1 cellular context compared by ENCODE assay signal in genomic region chr16:30372725-30373124, GRCh38.
TF ChIP-seq lines count a peak whose summit lies in the region.

No MANE protein-coding gene starts in this region.

TF ChIP-seq in HepG2, 621 proteins besides CTCF, POLR2A, EP300 and RAD21:
- TF ChIP-seq FLYWCH1 (CRISPR knock-in tag; IDR thresholded peaks at IDR 0.05): no peak
- no peak for TF ChIP-seq HOXA9 (CRISPR knock-in tag; IDR thresholded peaks at IDR 0.05; ENCODE audit: borderline replicate concordance)
- no peak for TF ChIP-seq ZNF460 (CRISPR knock-in tag; IDR thresholded peaks at IDR 0.05; ENCODE audit: borderline replicate concordance)
- TF ChIP-seq ZBTB44 (CRISPR knock-in tag; IDR thresholded peaks at IDR 0.05): no peak
- TF ChIP-seq ZNF629 (CRISPR knock-in tag; conservative IDR thresholded peaks at IDR 0.05): no peak
- no peak for TF ChIP-seq REST (IDR thresholded peaks at IDR 0.05; ENCODE audit: borderline replicate concordance in 1 of 2, low read depth in 1 of 2, low read length in 2 of 2)
- no peak for TF ChIP-seq PBX3 (CRISPR knock-in tag; IDR thresholded peaks at IDR 0.05; ENCODE audit: borderline replicate concordance)
- no peak for TF ChIP-seq ZNF556 (CRISPR knock-in tag; IDR thresholded peaks at IDR 0.05; ENCODE audit: borderline replicate concordance)
- no peak for TF ChIP-seq TP53 (CRISPR knock-in tag; conservative IDR thresholded peaks at IDR 0.05)
- TF ChIP-seq ZNF577 (CRISPR knock-in tag; IDR thresholded peaks at IDR 0.05; ENCODE audit: borderline replicate concordance, low read depth): no peak
- TF ChIP-seq MNT (IDR thresholded peaks at IDR 0.05): no peak
- TF ChIP-seq IRF2 (CRISPR knock-in tag; IDR thresholded peaks at IDR 0.05): no peak
